16 cellular contexts compared by ENCODE assay signal in genomic region chr7:134473861-134474291, GRCh38. TPM values are rescaled to one million over a fixed set of nuclear protein-coding genes. Genes with fewer than 3 reads are reported as not detected.
A peak's percentile ranks its signal among the peaks of the same experiment; 100 is the strongest.
DNase-seq lines count a peak whose midpoint lies in the region; ATAC-seq and TF ChIP-seq lines count a peak whose summit lies in the region.
"Had no signal": no experiment of that assay in that cellular context is flagged by ENCODE, and none has a peak within 500 bp of the region (broad histone marks: within the 10 kb centered on the region; RNA-seq: fewer than 3 reads in every experiment).

No MANE protein-coding gene starts in this region.

- peak; percentile 82 for ATAC-seq in left ventricle myocardium superior
- no peak for ATAC-seq in activated CD8-positive, alpha-beta T cell treated with anti-CD3 and anti-CD28 coated beads for 36 hours
- ATAC-seq: naive thymus-derived CD4-positive, alpha-beta T cell; T-cell had no signal

- H3K27me3 ChIP-seq in right atrium auricular region (no peaks in the 10 kb centered on the region), adipocyte (replicated peaks; ENCODE audit: control insufficient read depth, insufficient read depth, low read length) (no peaks in the 10 kb centered on the region)
- H3K27me3 ChIP-seq: MG63 had no signal

- no peaks in the 10 kb centered on the region for H3K9me3 Mint-ChIP-seq in activated CD8-positive, alpha-beta T cell treated with anti-CD3 and anti-CD28 coated beads for 36 hours

- intact Hi-C loops in left ventricle myocardium superior (cut with micrococcal nuclease) = no loop called here
- intact Hi-C loops in activated CD8-positive, alpha-beta T cell treated with anti-CD3 and anti-CD28 coated beads for 36 hours (cut with micrococcal nuclease) = no loop called here

- CTCF ChIA-PET in activated CD8-positive, alpha-beta T cell treated with anti-CD3 and anti-CD28 coated beads for 36 hours (lab: Charles Lee) = interaction anchor here (0.8 to 1.5 kb wide), 4 partner anchors 9 to 40 kb away, joined by 3 to 5 read pairs (median 3); no protein-coding TSS in a partner anchor

- H3K36me3 Mint-ChIP-seq in activated CD8-positive, alpha-beta T cell treated with anti-CD3 and anti-CD28 coated beads for 36 hours (ENCODE audit: low read depth) = no peaks in the 10 kb centered on the region
- H3K36me3 Mint-ChIP-seq: naive thymus-derived CD4-positive, alpha-beta T cell; T-cell had no signal

- H3K4me3 ChIP-seq in right atrium auricular region (no peak overlapping the region), adipocyte (ENCODE audit: low read length) (no peak overlapping the region)
- H3K4me3 ChIP-seq: MG63 had no signal

- no peaks in the 10 kb centered on the region for H3K4me1 Mint-ChIP-seq in activated CD8-positive, alpha-beta T cell treated with anti-CD3 and anti-CD28 coated beads for 36 hours (ENCODE audit: low read depth)
- H3K4me1 Mint-ChIP-seq: naive thymus-derived CD4-positive, alpha-beta T cell; T-cell had no signal

- H3K36me3 ChIP-seq in right atrium auricular region (no peaks in the 10 kb centered on the region), adipocyte (ENCODE audit: control insufficient read depth, insufficient read depth, low read length, severe bottlenecking) (no peaks in the 10 kb centered on the region)
- H3K36me3 ChIP-seq: MG63 had no signal

- H3K27ac Mint-ChIP-seq in activated CD8-positive, alpha-beta T cell treated with anti-CD3 and anti-CD28 coated beads for 36 hours = no peak overlapping the region
- H3K27ac Mint-ChIP-seq: naive thymus-derived CD4-positive, alpha-beta T cell; T-cell had no signal

- H3K27me3 Mint-ChIP-seq in activated CD8-positive, alpha-beta T cell treated with anti-CD3 and anti-CD28 coated beads for 36 hours = no peaks in the 10 kb centered on the region
- H3K27me3 Mint-ChIP-seq: T-cell had no signal

- H3K9ac ChIP-seq in adipocyte (ENCODE audit: low read length) = peak overlapping the region; percentile 68

- H3K4me1 ChIP-seq in right atrium auricular region (peaks cover 0 to 10% of the 10 kb centered on the region in 2 donors), adipocyte (ENCODE audit: control insufficient read depth, insufficient read depth, low read length) (peaks cover 43% of the 10 kb centered on the region)

- H3K9me3 ChIP-seq in right atrium auricular region (no peaks in the 10 kb centered on the region), adipocyte (ENCODE audit: control insufficient read depth, low read length) (no peaks in the 10 kb centered on the region)
- H3K9me3 ChIP-seq: MG63 had no signal

- no peak overlapping the region for H3K27ac ChIP-seq in right atrium auricular region

- DNase-seq in left ventricle myocardium superior (no peak), right atrium auricular region (ENCODE audit: low spot score) (no peak), adipocyte (ENCODE audit: low read depth) (no peak), foreskin melanocyte (peak; percentile 61), HuH-7 (ENCODE audit: low spot score) (no peak), GM10266 (ENCODE audit: extremely low spot score) (no peak)
- DNase-seq in activated CD4-positive, CD25-positive, alpha-beta regulatory T cell treated with anti-CD3 and anti-CD28 coated beads, Interleukin-2, amount 50 U/mL, for 72 hours = no peak
- DNase-seq in activated CD8-positive, alpha-beta T cell treated with anti-CD3 and anti-CD28 coated beads for 36 hours = no peak
- DNase-seq: activated CD4-positive, alpha-beta T cell treated with anti-CD3 and anti-CD28 coated beads for 1 hour; MG63; naive thymus-derived CD4-positive, alpha-beta T cell; NCI-H187 treated with DMSO at 0.1 percent for 48 hours; NCI-H510A; OCI-M1; T-cell had no signal

- TF ChIP-seq CTCF in right atrium auricular region (IDR thresholded peaks at IDR 0.05) (no peak), GM10266 (IDR thresholded peaks at IDR 0.05; ENCODE audit: control insufficient read depth, insufficient read depth, low read depth, missing control alignments) (no peak)
- TF ChIP-seq CTCF in activated CD8-positive, alpha-beta T cell treated with anti-CD3 and anti-CD28 coated beads for 36 hours (IDR thresholded peaks at IDR 0.05) = no peak

- POLR2A ChIA-PET in activated CD8-positive, alpha-beta T cell treated with anti-CD3 and anti-CD28 coated beads for 36 hours (lab: Charles Lee) = no interaction called here

- H3K4me3 Mint-ChIP-seq in activated CD8-positive, alpha-beta T cell treated with anti-CD3 and anti-CD28 coated beads for 36 hours = no peak overlapping the region
- H3K4me3 Mint-ChIP-seq: naive thymus-derived CD4-positive, alpha-beta T cell; T-cell had no signal

RNA-seq across cellular contexts. Expression of gene AKR1B1, which starts 15.0 kb away (rescaled TPM):
- total RNA-seq in left ventricle myocardium superior (230 TPM), right atrium auricular region (100 to 1,000 TPM in 1 of 2 donors, 10 to 100 TPM in 1; 69.1 to 261 TPM)
- total RNA-seq in activated CD8-positive, alpha-beta T cell treated with anti-CD3 and anti-CD28 coated beads for 36 hours = 100 to 1,000 TPM; 106 to 108 TPM

RNA-seq across cellular contexts. Expression of gene AKR1B10, which starts 53.5 kb away (rescaled TPM):
- total RNA-seq in left ventricle myocardium superior (0.45 TPM), right atrium auricular region (1 to 10 TPM in 1 of 2 donors, under 1 TPM in 1; 0.51 to 1.0 TPM)
- not detected for total RNA-seq in activated CD8-positive, alpha-beta T cell treated with anti-CD3 and anti-CD28 coated beads for 36 hours
- total RNA-seq: endothelial cell of umbilical vein; naive thymus-derived CD4-positive, alpha-beta T cell had no signal
